ENCODE assay signal across 1 cellular context in genomic region chr9:115730845-115731244, GRCh38.
TF ChIP-seq lines count a peak whose summit lies in the region.

No MANE protein-coding gene starts in this region.

TF ChIP-seq in H1, 55 proteins besides CTCF, POLR2A, EP300 and RAD21 (continued from another document):
- TF ChIP-seq, protein P1, sequence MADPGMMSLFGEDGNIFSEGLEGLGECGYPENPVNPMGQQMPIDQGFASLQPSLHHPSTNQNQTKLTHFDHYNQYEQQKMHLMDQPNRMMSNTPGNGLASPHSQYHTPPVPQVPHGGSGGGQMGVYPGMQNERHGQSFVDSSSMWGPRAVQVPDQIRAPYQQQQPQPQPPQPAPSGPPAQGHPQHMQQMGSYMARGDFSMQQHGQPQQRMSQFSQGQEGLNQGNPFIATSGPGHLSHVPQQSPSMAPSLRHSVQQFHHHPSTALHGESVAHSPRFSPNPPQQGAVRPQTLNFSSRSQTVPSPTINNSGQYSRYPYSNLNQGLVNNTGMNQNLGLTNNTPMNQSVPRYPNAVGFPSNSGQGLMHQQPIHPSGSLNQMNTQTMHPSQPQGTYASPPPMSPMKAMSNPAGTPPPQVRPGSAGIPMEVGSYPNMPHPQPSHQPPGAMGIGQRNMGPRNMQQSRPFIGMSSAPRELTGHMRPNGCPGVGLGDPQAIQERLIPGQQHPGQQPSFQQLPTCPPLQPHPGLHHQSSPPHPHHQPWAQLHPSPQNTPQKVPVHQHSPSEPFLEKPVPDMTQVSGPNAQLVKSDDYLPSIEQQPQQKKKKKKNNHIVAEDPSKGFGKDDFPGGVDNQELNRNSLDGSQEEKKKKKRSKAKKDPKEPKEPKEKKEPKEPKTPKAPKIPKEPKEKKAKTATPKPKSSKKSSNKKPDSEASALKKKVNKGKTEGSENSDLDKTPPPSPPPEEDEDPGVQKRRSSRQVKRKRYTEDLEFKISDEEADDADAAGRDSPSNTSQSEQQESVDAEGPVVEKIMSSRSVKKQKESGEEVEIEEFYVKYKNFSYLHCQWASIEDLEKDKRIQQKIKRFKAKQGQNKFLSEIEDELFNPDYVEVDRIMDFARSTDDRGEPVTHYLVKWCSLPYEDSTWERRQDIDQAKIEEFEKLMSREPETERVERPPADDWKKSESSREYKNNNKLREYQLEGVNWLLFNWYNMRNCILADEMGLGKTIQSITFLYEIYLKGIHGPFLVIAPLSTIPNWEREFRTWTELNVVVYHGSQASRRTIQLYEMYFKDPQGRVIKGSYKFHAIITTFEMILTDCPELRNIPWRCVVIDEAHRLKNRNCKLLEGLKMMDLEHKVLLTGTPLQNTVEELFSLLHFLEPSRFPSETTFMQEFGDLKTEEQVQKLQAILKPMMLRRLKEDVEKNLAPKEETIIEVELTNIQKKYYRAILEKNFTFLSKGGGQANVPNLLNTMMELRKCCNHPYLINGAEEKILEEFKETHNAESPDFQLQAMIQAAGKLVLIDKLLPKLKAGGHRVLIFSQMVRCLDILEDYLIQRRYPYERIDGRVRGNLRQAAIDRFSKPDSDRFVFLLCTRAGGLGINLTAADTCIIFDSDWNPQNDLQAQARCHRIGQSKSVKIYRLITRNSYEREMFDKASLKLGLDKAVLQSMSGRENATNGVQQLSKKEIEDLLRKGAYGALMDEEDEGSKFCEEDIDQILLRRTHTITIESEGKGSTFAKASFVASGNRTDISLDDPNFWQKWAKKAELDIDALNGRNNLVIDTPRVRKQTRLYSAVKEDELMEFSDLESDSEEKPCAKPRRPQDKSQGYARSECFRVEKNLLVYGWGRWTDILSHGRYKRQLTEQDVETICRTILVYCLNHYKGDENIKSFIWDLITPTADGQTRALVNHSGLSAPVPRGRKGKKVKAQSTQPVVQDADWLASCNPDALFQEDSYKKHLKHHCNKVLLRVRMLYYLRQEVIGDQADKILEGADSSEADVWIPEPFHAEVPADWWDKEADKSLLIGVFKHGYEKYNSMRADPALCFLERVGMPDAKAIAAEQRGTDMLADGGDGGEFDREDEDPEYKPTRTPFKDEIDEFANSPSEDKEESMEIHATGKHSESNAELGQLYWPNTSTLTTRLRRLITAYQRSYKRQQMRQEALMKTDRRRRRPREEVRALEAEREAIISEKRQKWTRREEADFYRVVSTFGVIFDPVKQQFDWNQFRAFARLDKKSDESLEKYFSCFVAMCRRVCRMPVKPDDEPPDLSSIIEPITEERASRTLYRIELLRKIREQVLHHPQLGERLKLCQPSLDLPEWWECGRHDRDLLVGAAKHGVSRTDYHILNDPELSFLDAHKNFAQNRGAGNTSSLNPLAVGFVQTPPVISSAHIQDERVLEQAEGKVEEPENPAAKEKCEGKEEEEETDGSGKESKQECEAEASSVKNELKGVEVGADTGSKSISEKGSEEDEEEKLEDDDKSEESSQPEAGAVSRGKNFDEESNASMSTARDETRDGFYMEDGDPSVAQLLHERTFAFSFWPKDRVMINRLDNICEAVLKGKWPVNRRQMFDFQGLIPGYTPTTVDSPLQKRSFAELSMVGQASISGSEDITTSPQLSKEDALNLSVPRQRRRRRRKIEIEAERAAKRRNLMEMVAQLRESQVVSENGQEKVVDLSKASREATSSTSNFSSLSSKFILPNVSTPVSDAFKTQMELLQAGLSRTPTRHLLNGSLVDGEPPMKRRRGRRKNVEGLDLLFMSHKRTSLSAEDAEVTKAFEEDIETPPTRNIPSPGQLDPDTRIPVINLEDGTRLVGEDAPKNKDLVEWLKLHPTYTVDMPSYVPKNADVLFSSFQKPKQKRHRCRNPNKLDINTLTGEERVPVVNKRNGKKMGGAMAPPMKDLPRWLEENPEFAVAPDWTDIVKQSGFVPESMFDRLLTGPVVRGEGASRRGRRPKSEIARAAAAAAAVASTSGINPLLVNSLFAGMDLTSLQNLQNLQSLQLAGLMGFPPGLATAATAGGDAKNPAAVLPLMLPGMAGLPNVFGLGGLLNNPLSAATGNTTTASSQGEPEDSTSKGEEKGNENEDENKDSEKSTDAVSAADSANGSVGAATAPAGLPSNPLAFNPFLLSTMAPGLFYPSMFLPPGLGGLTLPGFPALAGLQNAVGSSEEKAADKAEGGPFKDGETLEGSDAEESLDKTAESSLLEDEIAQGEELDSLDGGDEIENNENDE (IDR thresholded peaks at IDR 0.05; ENCODE audit: insufficient replicate concordance, low read length): no peak
- no peak for TF ChIP-seq EGR1 (IDR thresholded peaks at IDR 0.05; ENCODE audit: borderline replicate concordance, low read depth, low read length)
- no peak for TF ChIP-seq CEBPB (IDR thresholded peaks at IDR 0.05; ENCODE audit: low read depth, low read length)
- no peak for TF ChIP-seq KDM5A (IDR thresholded peaks at IDR 0.05; ENCODE audit: low read length)
- TF ChIP-seq SUZ12 (IDR thresholded peaks at IDR 0.05; ENCODE audit: low read length): no peak
- no peak for TF ChIP-seq RNF2 (IDR thresholded peaks at IDR 0.05; ENCODE audit: borderline replicate concordance, low read depth, low read length, missing control alignments, poor library complexity, severe bottlenecking)
- TF ChIP-seq NRF1 (IDR thresholded peaks at IDR 0.05; ENCODE audit: low read depth, low read length): no peak
- no peak for TF ChIP-seq RXRA (IDR thresholded peaks at IDR 0.05; ENCODE audit: insufficient read depth, low read depth, low read length)
- no peak for TF ChIP-seq CTBP2 (IDR thresholded peaks at IDR 0.05; ENCODE audit: borderline replicate concordance, insufficient read depth, insufficient read length, low read length)
- no peak for TF ChIP-seq BRCA1 (IDR thresholded peaks at IDR 0.05; ENCODE audit: low read depth, low read length)
